Comparison of ENCODE assay signal across 19 cellular contexts in genomic region chr10:110912374-110912773, GRCh38. TPM values are rescaled to one million over a fixed set of nuclear protein-coding genes. Genes with fewer than 3 reads are reported as not detected.
A peak's percentile ranks its signal among the peaks of the same experiment; 100 is the strongest.
DNase-seq lines count a peak whose midpoint lies in the region; ATAC-seq, FAIRE-seq and TF ChIP-seq lines count a peak whose summit lies in the region.
"Had no signal": no experiment of that assay in that cellular context is flagged by ENCODE, and none has a peak within 500 bp of the region (broad histone marks: within the 10 kb centered on the region; RNA-seq: fewer than 3 reads in every experiment).

No MANE protein-coding gene starts in this region.

- H3K4me1 ChIP-seq in astrocyte (ENCODE audit: insufficient read depth, low read length), result peaks cover 23% of the 10 kb centered on the region
- H3K4me1 ChIP-seq: BE2C had no signal

- H3K9ac ChIP-seq in astrocyte (ENCODE audit: low read length), result no peak overlapping the region
- H3K9ac ChIP-seq: parathyroid adenoma had no signal

- no peak for ATAC-seq in HG03135 (IDR thresholded peaks at IDR 0.05; ENCODE audit: unreplicated experiment)
- ATAC-seq: gastrocnemius medialis had no signal

- H3K27me3 ChIP-seq in astrocyte (ENCODE audit: insufficient read depth, low read length), result no peaks in the 10 kb centered on the region
- H3K27me3 ChIP-seq: BE2C, gastrocnemius medialis had no signal

- in situ Hi-C loops in GM13977 (cut with MboI; ENCODE audit: low pct_unique_long_range_greater_than_20kb, low sequenced_read_pairs, unreplicated experiment), result loop anchor here (25.0 kb wide), 1 partner anchor 300 kb away; no protein-coding TSS in a partner anchor

- peak; percentile 40 for DNase-seq in AG08396 (ENCODE audit: low spot score)
- DNase-seq in HFFc6, result peak; percentile 63
- DNase-seq in astrocyte (ENCODE audit: low read depth), result peak; percentile 70
- peak; percentile 59 to 81 for DNase-seq in foreskin fibroblast
- no peak for DNase-seq in GM13977 (ENCODE audit: low spot score)
- no peak for DNase-seq in NCI-H1092 treated with DMSO at 0.1 percent for 48 hours (lab: John Stamatoyannopoulos, UW)
- no peak for DNase-seq in superior temporal gyrus (ENCODE audit: extremely low spot score)
- DNase-seq: activated effector memory CD4-positive, alpha-beta T cell treated with anti-CD3 and anti-CD28 coated beads, Interleukin-2, amount 50 U/mL, for 16 hours; BE2C; effector CD4-positive, alpha-beta T cell; gastrocnemius medialis; naive B cell; NCI-H1105; stimulated activated CD4-positive, alpha-beta T cell treated with anti-CD3 and anti-CD28 coated beads, Interleukin-4, amount 100 ng/mL, for 4 hours had no signal

- 0 out of 2 replicates have a peak, but pooled peaks cover 1% of the 10 kb centered on the region for H3K27me3 Mint-ChIP-seq in HFFc6 (ENCODE audit: insufficient read depth)
- H3K27me3 Mint-ChIP-seq in astrocyte (ENCODE audit: low read depth, unreplicated experiment), result no peaks in the 10 kb centered on the region
- H3K27me3 Mint-ChIP-seq: naive B cell had no signal

- TF ChIP-seq CTCF in HFFc6 (IDR thresholded peaks at IDR 0.05) (no peak), astrocyte (IDR thresholded peaks at IDR 0.05; ENCODE audit: insufficient read depth, low read depth, low read length) (no peak), foreskin fibroblast (IDR thresholded peaks at IDR 0.05; ENCODE audit: low read depth, low read length) (no peak), GM13977 (IDR thresholded peaks at IDR 0.05; ENCODE audit: extremely low read depth, insufficient read depth, missing control alignments) (no peak)

- no peaks in the 10 kb centered on the region for H3K9me3 Mint-ChIP-seq in HFFc6
- no peaks in the 10 kb centered on the region for H3K9me3 Mint-ChIP-seq in astrocyte (ENCODE audit: unreplicated experiment)
- H3K9me3 Mint-ChIP-seq: naive B cell; T-helper 1 cell treated with Interleukin-12 subunit alpha and Interleukin-12 subunit beta and Interleukin-4 antibody, amounts not matched to agents 30 μg/mL and 1 μg/mL, for 36 hours had no signal

- peak; percentile 87 for FAIRE-seq in astrocyte (lab: Jason Lieb, UNC)

- H3K27ac Mint-ChIP-seq in HFFc6, result peak overlapping the region; percentile 39
- peak overlapping the region; percentile 67 for H3K27ac Mint-ChIP-seq in astrocyte (ENCODE audit: unreplicated experiment)
- H3K27ac Mint-ChIP-seq: T-helper 1 cell treated with Interleukin-12 subunit alpha and Interleukin-12 subunit beta and Interleukin-4 antibody, amounts not matched to agents 30 μg/mL and 1 μg/mL, for 36 hours had no signal

- no peaks in the 10 kb centered on the region for H3K9me3 ChIP-seq in astrocyte (ENCODE audit: insufficient read depth, low read depth, low read length)
- H3K9me3 ChIP-seq: BE2C, gastrocnemius medialis, thoracic aorta had no signal

- no peak overlapping the region for H2AFZ ChIP-seq in astrocyte (ENCODE audit: low read depth, low read length)
- H2AFZ ChIP-seq: parathyroid adenoma had no signal

- no peaks in the 10 kb centered on the region for H3K36me3 ChIP-seq in astrocyte (ENCODE audit: insufficient read depth, low read length)
- H3K36me3 ChIP-seq: BE2C, thoracic aorta had no signal

- H3K4me1 Mint-ChIP-seq in HFFc6 (ENCODE audit: low read depth), result peaks cover 73% of the 10 kb centered on the region
- peaks cover 19% of the 10 kb centered on the region for H3K4me1 Mint-ChIP-seq in astrocyte (ENCODE audit: low read depth, unreplicated experiment)

- peak overlapping the region; percentile 45 for H3K27ac ChIP-seq in astrocyte (ENCODE audit: low read depth, low read length)
- H3K27ac ChIP-seq: gastrocnemius medialis, parathyroid adenoma, RWPE1, thoracic aorta had no signal

- no peaks in the 10 kb centered on the region for H3K79me2 ChIP-seq in astrocyte (ENCODE audit: insufficient read depth, low read length)
- H3K79me2 ChIP-seq: parathyroid adenoma had no signal

- peak overlapping the region; percentile 67 for H3K4me2 ChIP-seq in astrocyte (ENCODE audit: low read length)

- H3K4me3 Mint-ChIP-seq in HFFc6 (peak overlapping the region; percentile 23), astrocyte (ENCODE audit: unreplicated experiment) (no peak overlapping the region)
- H3K4me3 Mint-ChIP-seq: naive B cell; T-helper 1 cell treated with Interleukin-12 subunit alpha and Interleukin-12 subunit beta and Interleukin-4 antibody, amounts not matched to agents 30 μg/mL and 1 μg/mL, for 36 hours had no signal

- no peaks in the 10 kb centered on the region for H4K20me1 ChIP-seq in astrocyte (ENCODE audit: insufficient read depth, low read length)

- H3K4me3 ChIP-seq in astrocyte (ENCODE audit: insufficient read depth, low read depth, low read length) (no peak overlapping the region), foreskin fibroblast (ENCODE audit: low read depth in 1 of 2, low read length in 2 of 2) (no peak overlapping the region)
- H3K4me3 ChIP-seq: gastrocnemius medialis, thoracic aorta had no signal

- H3K36me3 Mint-ChIP-seq in HFFc6 (ENCODE audit: low read depth) (peaks cover 18% of the 10 kb centered on the region), astrocyte (ENCODE audit: low read depth, unreplicated experiment) (no peaks in the 10 kb centered on the region)
- H3K36me3 Mint-ChIP-seq: naive B cell had no signal

RNA-seq across cellular contexts. Expression of gene BBIP1, which starts 6.6 kb away (rescaled TPM):
- total RNA-seq in HFFc6 (2021; fragmentation: NEBNext Ultra II Directional; extraction: Animal tissue kit (Norgen Biotek cat#: 25700)), result 10 to 100 TPM; 28.5 to 36.1 (median 31.2) TPM
- 24.1 and 26.3 TPM in 2 replicates for total RNA-seq in astrocyte

RNA-seq across cellular contexts. Expression of gene SHOC2, which starts 7.0 kb away (rescaled TPM):
- 10 to 100 TPM; 48.9 to 61.1 (median 56.6) TPM for total RNA-seq in HFFc6 (2021; fragmentation: NEBNext Ultra II Directional; extraction: Animal tissue kit (Norgen Biotek cat#: 25700))
- total RNA-seq in astrocyte, result 80.7 and 82.0 TPM in 2 replicates

RNA-seq across cellular contexts. Expression of gene PDCD4, which starts 40.6 kb away (rescaled TPM):
- 10 to 100 TPM; 56.0 to 85.6 (median 72.8) TPM for total RNA-seq in HFFc6 (2021; fragmentation: NEBNext Ultra II Directional; extraction: Animal tissue kit (Norgen Biotek cat#: 25700))
- 79.9 and 84.2 TPM in 2 replicates for total RNA-seq in astrocyte

Comparison
In these comparisons a context has a peak if more than half of its experiments do, and no peak if none do; other contexts are left out.
1. DNase-seq: peak in AG08396 (single experiment), HFFc6 (single experiment), astrocyte (single experiment) and foreskin fibroblast (2 of 2); none in GM13977 (single experiment), NCI-H1092 treated with DMSO at 0.1 percent for 48 hours (single experiment) and superior temporal gyrus (single experiment).